In genomic region chr6:129211626-129212025, GRCh38 we compare ENCODE assay signal across 28 cellular contexts.
"Had no signal": no experiment of that assay in that cellular context is flagged by ENCODE, and none has a peak within 500 bp of the region (broad histone marks: within the 10 kb centered on the region; RNA-seq: fewer than 3 reads in every experiment).

No MANE protein-coding gene starts in this region.

- H3K27me3 ChIP-seq: esophagus muscularis mucosa, heart right ventricle, left lung, ovary, suprapubic skin, tibial artery, upper lobe of right lung had no signal

- ATAC-seq: activated CD8-positive, alpha-beta T cell treated with anti-CD3 and anti-CD28 coated beads for 36 hours; activated naive CD4-positive, alpha-beta T cell treated with anti-CD3 and anti-CD28 coated beads, Interleukin-2, amount 50 U/mL, for 72 hours; activated T-cell treated with anti-CD3 and anti-CD28 coated beads, Interleukin-2, amount 50 U/mL, for 4 hours; activated T-helper 17 cell treated with anti-CD3 and anti-CD28 coated beads, Interleukin-2, amount 50 U/mL, for 72 hours; left lung; lower lobe of right lung; sciatic nerve; stimulated activated naive B cell treated with anti-CD40 and anti-IgM and Interleukin-4, amounts not matched to agents 10 μg/mL and 1 μg/mL and 100 μg/mL, for 72 hours; T-helper 17 cell; upper lobe of right lung had no signal

- H3K4me3 ChIP-seq: esophagus muscularis mucosa, heart right ventricle, left lung, lower lobe of right lung, ovary, suprapubic skin, tibial artery, upper lobe of right lung had no signal

- H3K36me3 ChIP-seq: left lung, lower lobe of right lung, ovary, suprapubic skin, tibial artery, upper lobe of right lung had no signal

- H3K36me3 Mint-ChIP-seq: activated naive CD4-positive, alpha-beta T cell treated with anti-CD3 and anti-CD28 coated beads, Interleukin-2, amount 50 U/mL, for 72 hours; stimulated activated naive B cell treated with anti-CD40 and anti-IgM and Interleukin-4, amounts not matched to agents 10 μg/mL and 1 μg/mL and 100 μg/mL, for 72 hours had no signal

- H3K4me1 Mint-ChIP-seq: activated T-helper 17 cell treated with anti-CD3 and anti-CD28 coated beads, Interleukin-2, amount 50 U/mL, for 72 hours; stimulated activated naive B cell treated with anti-CD40 and anti-IgM and Interleukin-4, amounts not matched to agents 10 μg/mL and 1 μg/mL and 100 μg/mL, for 72 hours; T-helper 17 cell had no signal

- H3K4me1 ChIP-seq: left lung, lower lobe of right lung, suprapubic skin, tibial artery, upper lobe of right lung had no signal

- H3K9me3 ChIP-seq: esophagus muscularis mucosa, heart right ventricle, left lung, lower lobe of right lung, ovary, suprapubic skin, tibial artery, upper lobe of right lung had no signal

- H3K27me3 Mint-ChIP-seq: stimulated activated naive B cell treated with anti-CD40 and anti-IgM and Interleukin-4, amounts not matched to agents 10 μg/mL and 1 μg/mL and 100 μg/mL, for 72 hours had no signal

- H3K9me3 Mint-ChIP-seq: activated CD8-positive, alpha-beta T cell treated with anti-CD3 and anti-CD28 coated beads for 36 hours; activated naive CD4-positive, alpha-beta T cell treated with anti-CD3 and anti-CD28 coated beads, Interleukin-2, amount 50 U/mL, for 72 hours; activated T-cell treated with anti-CD3 and anti-CD28 coated beads, Interleukin-2, amount 50 U/mL, for 4 hours; activated T-helper 17 cell treated with anti-CD3 and anti-CD28 coated beads, Interleukin-2, amount 50 U/mL, for 72 hours; nephron; stimulated activated naive B cell treated with anti-CD40 and anti-IgM and Interleukin-4, amounts not matched to agents 10 μg/mL and 1 μg/mL and 100 μg/mL, for 72 hours had no signal

- DNase-seq: activated CD4-positive, alpha-beta T cell treated with anti-CD3 and anti-CD28 coated beads for 1 hour; activated CD4-positive, alpha-beta T cell treated with anti-CD3 and anti-CD28 coated beads, Interleukin-2, amount 50 U/mL, for 1 hour; activated CD8-positive, alpha-beta T cell treated with anti-CD3 and anti-CD28 coated beads for 36 hours; activated T-cell treated with anti-CD3 and anti-CD28 coated beads, Interleukin-2, amount 50 U/mL, for 4 hours; anterior cingulate cortex; dermis blood vessel endothelial cell; effector CD4-positive, alpha-beta T cell; foreskin melanocyte; heart right ventricle; kidney glomerular epithelial cell; left lung; lower lobe of right lung; mesenchymal stem cell; ovary; stimulated activated CD4-positive, alpha-beta T cell treated with anti-CD3 and anti-CD28 coated beads, Interleukin-15, amount 100 ng/mL, for 24 hours; stimulated activated CD4-positive, alpha-beta T cell treated with anti-CD3 and anti-CD28 coated beads, Interleukin-2, amount 100 ng/mL, for 24 hours; stimulated activated naive B cell treated with anti-CD40 and anti-IgM and Interleukin-4, amounts not matched to agents 10 μg/mL and 1 μg/mL and 100 μg/mL, for 72 hours; T-helper 17 cell; T1000; tibial artery; upper lobe of right lung had no signal

- H3K27ac ChIP-seq: esophagus muscularis mucosa, left lung, lower lobe of right lung, ovary, suprapubic skin, tibial artery, upper lobe of right lung had no signal

- H3K4me3 Mint-ChIP-seq: activated CD8-positive, alpha-beta T cell treated with anti-CD3 and anti-CD28 coated beads for 36 hours; activated T-cell treated with anti-CD3 and anti-CD28 coated beads, Interleukin-2, amount 50 U/mL, for 4 hours; activated T-helper 17 cell treated with anti-CD3 and anti-CD28 coated beads, Interleukin-2, amount 50 U/mL, for 72 hours; nephron; stimulated activated naive B cell treated with anti-CD40 and anti-IgM and Interleukin-4, amounts not matched to agents 10 μg/mL and 1 μg/mL and 100 μg/mL, for 72 hours; T-helper 17 cell had no signal

- H3K27ac Mint-ChIP-seq: activated CD8-positive, alpha-beta T cell treated with anti-CD3 and anti-CD28 coated beads for 36 hours; activated naive CD4-positive, alpha-beta T cell treated with anti-CD3 and anti-CD28 coated beads, Interleukin-2, amount 50 U/mL, for 72 hours; activated T-helper 17 cell treated with anti-CD3 and anti-CD28 coated beads, Interleukin-2, amount 50 U/mL, for 72 hours; progenitor cell of endocrine pancreas; stimulated activated naive B cell treated with anti-CD40 and anti-IgM and Interleukin-4, amounts not matched to agents 10 μg/mL and 1 μg/mL and 100 μg/mL, for 72 hours; T-helper 17 cell had no signal
